9 cellular contexts compared by ENCODE assay signal in the genomic region with DNA sequence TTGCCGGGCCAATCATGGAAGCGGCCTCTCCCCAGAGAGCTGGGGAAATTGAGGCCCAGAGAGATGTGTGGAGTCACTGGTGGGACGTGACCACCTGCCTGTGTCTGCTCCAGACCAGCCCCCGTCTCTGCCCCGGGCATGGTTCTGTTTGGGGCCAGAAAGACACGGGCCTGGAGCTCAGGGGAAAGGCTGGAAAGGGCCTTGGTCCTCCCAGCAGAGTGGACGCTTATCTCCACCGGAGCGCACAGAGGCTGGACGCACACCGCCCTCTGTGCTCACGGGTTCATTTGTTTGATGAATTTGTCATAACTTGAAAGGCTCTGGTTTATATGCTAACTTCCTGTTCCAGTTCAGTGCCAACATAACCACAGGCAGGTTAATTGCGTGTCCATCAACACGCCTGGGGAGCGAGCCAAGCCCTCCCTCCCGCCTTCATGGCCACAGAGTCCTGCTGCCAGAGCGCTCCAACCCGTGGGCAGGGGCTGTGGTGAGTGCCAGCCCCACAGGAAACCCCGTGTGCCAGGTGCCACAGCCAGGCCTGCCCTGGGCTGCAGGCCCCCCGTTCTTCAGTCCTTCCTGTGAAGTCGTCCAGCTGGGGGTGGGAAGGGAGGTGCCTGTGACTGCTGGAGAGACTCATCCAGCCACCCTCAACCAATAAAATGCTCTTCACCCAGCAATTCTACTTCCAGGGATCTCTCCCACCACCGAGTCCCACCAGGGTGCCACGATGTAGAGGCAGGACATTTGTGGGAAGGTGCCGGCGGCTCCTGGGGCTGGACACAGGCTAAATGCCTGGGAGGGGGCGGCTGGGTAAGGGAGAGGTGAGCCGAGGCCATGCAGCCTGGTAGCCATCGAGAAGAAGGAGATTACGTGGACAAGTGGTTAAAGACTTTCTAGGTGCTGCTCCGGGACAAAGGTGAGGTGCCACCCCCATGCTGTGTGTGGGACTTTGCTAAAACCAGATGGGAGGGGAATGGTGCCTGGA. TPM values are rescaled to one million over a fixed set of nuclear protein-coding genes. Genes with fewer than 3 reads are reported as not detected.
DNase-seq lines count a peak whose midpoint lies in the region; ATAC-seq and TF ChIP-seq lines count a peak whose summit lies in the region.
"Had no signal": no experiment of that assay in that cellular context is flagged by ENCODE, and none has a peak within 500 bp of the region (broad histone marks: within the 10 kb centered on the region; RNA-seq: fewer than 3 reads in every experiment).

No MANE protein-coding gene starts in this region.

- ATAC-seq in CD4-positive, CD25-positive, alpha-beta regulatory T cell (ENCODE audit: low read depth in 2 of 2), result peak; percentile 46 to 77
- peak; percentile 48 for ATAC-seq in activated naive CD8-positive, alpha-beta T cell treated with anti-CD3 and anti-CD28 coated beads, Interleukin-2, amount 10 ng/mL, durations not matched to agents 7 days and 5 days (ENCODE audit: low read depth)
- no peak for ATAC-seq in HG03139 (IDR thresholded peaks at IDR 0.05; ENCODE audit: unreplicated experiment)

- H3K27ac Mint-ChIP-seq in CD4-positive, CD25-positive, alpha-beta regulatory T cell, result peak overlapping the region in 1 of 3 donors; percentile 42
- no peak overlapping the region for H3K27ac Mint-ChIP-seq in activated naive CD8-positive, alpha-beta T cell treated with anti-CD3 and anti-CD28 coated beads, Interleukin-2, amount 10 ng/mL, durations not matched to agents 7 days and 5 days

- peaks cover 15% of the 10 kb centered on the region for H3K4me1 ChIP-seq in CD4-positive, CD25-positive, alpha-beta regulatory T cell (ENCODE audit: control insufficient read depth, insufficient read depth, low read length, poor library complexity, severe bottlenecking)

- H3K27me3 ChIP-seq in CD4-positive, CD25-positive, alpha-beta regulatory T cell (ENCODE audit: control insufficient read depth, insufficient read depth, low read length), result no peaks in the 10 kb centered on the region
- H3K27me3 ChIP-seq in kidney epithelial cell (ENCODE audit: control insufficient read depth, insufficient read depth, low read length), result peaks cover 44% of the 10 kb centered on the region
- H3K27me3 ChIP-seq: cardiac muscle cell had no signal

- peaks cover 0 to 2% (median 0%) of the 10 kb centered on the region in 7 donors for H3K9me3 Mint-ChIP-seq in CD4-positive, CD25-positive, alpha-beta regulatory T cell
- no peaks in the 10 kb centered on the region for H3K9me3 Mint-ChIP-seq in activated naive CD8-positive, alpha-beta T cell treated with anti-CD3 and anti-CD28 coated beads, Interleukin-2, amount 10 ng/mL, durations not matched to agents 7 days and 5 days

- peak in 1 of 3 donors; percentile 41 for DNase-seq in CD4-positive, CD25-positive, alpha-beta regulatory T cell
- peak; percentile 20 for DNase-seq in MV-4-11 (lab: John Stamatoyannopoulos, UW)
- DNase-seq in activated naive CD8-positive, alpha-beta T cell treated with anti-CD3 and anti-CD28 coated beads, Interleukin-2, amount 10 ng/mL, durations not matched to agents 7 days and 5 days, result no peak
- peak; percentile 88 for DNase-seq in kidney epithelial cell (ENCODE audit: low read depth)
- DNase-seq in substantia nigra (lab: John Stamatoyannopoulos, UW), result peak in 1 of 49 donors; percentile 64
- no peak for DNase-seq in DMS114 treated with DMSO at 0.1 percent for 48 hours (lab: John Stamatoyannopoulos, UW; ENCODE audit: unreplicated experiment)
- no peak for DNase-seq in stimulated activated CD4-positive, alpha-beta T cell treated with anti-CD3 and anti-CD28 coated beads, Interleukin-1b, Interleukin-23, amount 100 ng/mL, for 48 hours

- no peak overlapping the region for H3K27ac ChIP-seq in CD4-positive, CD25-positive, alpha-beta regulatory T cell (ENCODE audit: insufficient read depth, low read length, poor library complexity, severe bottlenecking)
- H3K27ac ChIP-seq in substantia nigra (ENCODE audit: low read depth, low read length, poor library complexity, severe bottlenecking), result peak overlapping the region; percentile 45
- H3K27ac ChIP-seq: cardiac muscle cell had no signal

- TF ChIP-seq CTCF in kidney epithelial cell (IDR thresholded peaks at IDR 0.05; ENCODE audit: insufficient read depth, low read length, poor library complexity, severe bottlenecking), result no peak

- H3K36me3 ChIP-seq in CD4-positive, CD25-positive, alpha-beta regulatory T cell (ENCODE audit: control insufficient read depth, insufficient read depth, low read length), result no peaks in the 10 kb centered on the region
- no peaks in the 10 kb centered on the region for H3K36me3 ChIP-seq in kidney epithelial cell (ENCODE audit: control insufficient read depth, insufficient read depth, low read length)
- H3K36me3 ChIP-seq: cardiac muscle cell had no signal

- POLR2A ChIA-PET in activated naive CD8-positive, alpha-beta T cell treated with anti-CD3 and anti-CD28 coated beads, Interleukin-2, amount 10 ng/mL, durations not matched to agents 7 days and 5 days (lab: Charles Lee), result no interaction called here

- no peak overlapping the region for H3K4me3 ChIP-seq in CD4-positive, CD25-positive, alpha-beta regulatory T cell (ENCODE audit: low read depth, low read length)
- no peak overlapping the region for H3K4me3 ChIP-seq in kidney epithelial cell (ENCODE audit: low read depth, low read length)
- H3K4me3 ChIP-seq: cardiac muscle cell had no signal

- H3K27me3 Mint-ChIP-seq in CD4-positive, CD25-positive, alpha-beta regulatory T cell, result peaks cover 48% of the 10 kb centered on the region
- peaks cover 41% of the 10 kb centered on the region for H3K27me3 Mint-ChIP-seq in activated naive CD8-positive, alpha-beta T cell treated with anti-CD3 and anti-CD28 coated beads, Interleukin-2, amount 10 ng/mL, durations not matched to agents 7 days and 5 days

- H3K4me1 Mint-ChIP-seq in CD4-positive, CD25-positive, alpha-beta regulatory T cell, result peaks cover 4 to 17% (median 9%) of the 10 kb centered on the region in 4 donors
- peaks cover 14% of the 10 kb centered on the region for H3K4me1 Mint-ChIP-seq in activated naive CD8-positive, alpha-beta T cell treated with anti-CD3 and anti-CD28 coated beads, Interleukin-2, amount 10 ng/mL, durations not matched to agents 7 days and 5 days

- H3K4me3 Mint-ChIP-seq in CD4-positive, CD25-positive, alpha-beta regulatory T cell, result peak overlapping the region in 3 of 4 donors; percentile 3 to 69 (median 67)
- H3K4me3 Mint-ChIP-seq in activated naive CD8-positive, alpha-beta T cell treated with anti-CD3 and anti-CD28 coated beads, Interleukin-2, amount 10 ng/mL, durations not matched to agents 7 days and 5 days, result peak overlapping the region; percentile 53

- H3K36me3 Mint-ChIP-seq in CD4-positive, CD25-positive, alpha-beta regulatory T cell, result no peaks in the 10 kb centered on the region
- H3K36me3 Mint-ChIP-seq in activated naive CD8-positive, alpha-beta T cell treated with anti-CD3 and anti-CD28 coated beads, Interleukin-2, amount 10 ng/mL, durations not matched to agents 7 days and 5 days, result no peaks in the 10 kb centered on the region

- H3K9me3 ChIP-seq in CD4-positive, CD25-positive, alpha-beta regulatory T cell (ENCODE audit: control insufficient read depth in 2 of 2, low read length in 2 of 2), result no peaks in the 10 kb centered on the region

RNA-seq across cellular contexts. Expression of gene BAHCC1, which starts 29.4 kb away (rescaled TPM):
- 0.54 TPM for total RNA-seq in CD4-positive, CD25-positive, alpha-beta regulatory T cell
- polyA plus RNA-seq in CD4-positive, CD25-positive, alpha-beta regulatory T cell, result not detected
- total RNA-seq in activated naive CD8-positive, alpha-beta T cell treated with anti-CD3 and anti-CD28 coated beads, Interleukin-2, amount 10 ng/mL, durations not matched to agents 7 days and 5 days, result 1 to 10 TPM in 1 of 2 experiments, under 1 TPM in 1; 0.86 to 1.0 TPM
- 6.6 and 15.1 TPM in 2 replicates for total RNA-seq in kidney epithelial cell

Comparison
In these comparisons a context has a peak if more than half of its experiments do, and no peak if none do; other contexts are left out.
1. DNase-seq: peak in MV-4-11 (single experiment) and kidney epithelial cell (single experiment); none in activated naive CD8-positive, alpha-beta T cell treated with anti-CD3 and anti-CD28 coated beads, Interleukin-2, amount 10 ng/mL, durations not matched to agents 7 days and 5 days (single experiment), DMS114 treated with DMSO at 0.1 percent for 48 hours (single experiment) and stimulated activated CD4-positive, alpha-beta T cell treated with anti-CD3 and anti-CD28 coated beads, Interleukin-1b, Interleukin-23, amount 100 ng/mL, for 48 hours (single experiment).